In genomic region chr15:81049835-81050234, GRCh38 we compare ENCODE assay signal across 26 cellular contexts.
DNase-seq lines count a peak whose midpoint lies in the region; ATAC-seq and TF ChIP-seq lines count a peak whose summit lies in the region.
"Had no signal": no experiment of that assay in that cellular context is flagged by ENCODE, and none has a peak within 500 bp of the region (broad histone marks: within the 10 kb centered on the region; RNA-seq: fewer than 3 reads in every experiment).

No MANE protein-coding gene starts in this region.

- ATAC-seq in HG02970 (IDR thresholded peaks at IDR 0.05; ENCODE audit: low FRiP score, unreplicated experiment) (no peak), HG03342 (IDR thresholded peaks at IDR 0.05; ENCODE audit: unreplicated experiment) (no peak)
- ATAC-seq: heart right ventricle; left ventricle myocardium superior; psoas muscle; stimulated activated effector memory CD8-positive, alpha-beta T cell treated with anti-CD3 and anti-CD28 coated beads, Interleukin-12 subunit alpha, Interleukin-12 subunit beta, amount 100 ng/mL, for 72 hours had no signal

- POLR2A ChIA-PET in RWPE1 (lab: Yijun Ruan, JAX; ENCODE audit: low non-redundant PET) = no interaction called here

- TF ChIP-seq CTCF in RWPE1 (conservative IDR thresholded peaks at IDR 0.05; ENCODE audit: low read depth) = no peak

- peak in 11 of 14 donors; percentile 7 to 80 (median 40) for DNase-seq in C1 segment of cervical spinal cord (lab: John Stamatoyannopoulos, UW)
- DNase-seq in NCI-H146 (lab: John Stamatoyannopoulos, UW) = peak; percentile 77
- peak; percentile 85 for DNase-seq in cerebellar cortex (ENCODE audit: low spot score)
- peak; percentile 83 for DNase-seq in medulla oblongata (ENCODE audit: extremely low spot score)
- no peak for DNase-seq in RWPE1 (ENCODE audit: low spot score)
- DNase-seq in activated T-cell treated with anti-CD3 and anti-CD28 coated beads, Interleukin-2, amount 50 U/mL, for 48 hours = no peak
- DNase-seq: activated CD4-positive, alpha-beta memory T cell treated with anti-CD3 and anti-CD28 coated beads for 36 hours; activated CD4-positive, CD25-positive, alpha-beta regulatory T cell; CD4-positive, CD25-positive, alpha-beta regulatory T cell; cortex of kidney; HCEC 1CT; heart right ventricle; Kasumi-1; left ventricle myocardium superior; NCI-H1048; NCI-H2107; psoas muscle; small intestine; stimulated activated CD4-positive, alpha-beta T cell treated with anti-CD3 and anti-CD28 coated beads, Interleukin-2, amount 100 ng/mL, for 24 hours; T1000 had no signal

- CTCF ChIA-PET in RWPE1 (lab: Yijun Ruan, JAX) = no interaction called here

- no peak overlapping the region for H3K27ac ChIP-seq in RWPE1
- H3K27ac ChIP-seq: breast epithelium, heart right ventricle, neural progenitor cell, psoas muscle, thoracic aorta had no signal

Comparison
In these comparisons a context has a peak if more than half of its experiments do, and no peak if none do; other contexts are left out.
1. DNase-seq: peak in C1 segment of cervical spinal cord (11 of 14), NCI-H146 (single experiment), cerebellar cortex (single experiment) and medulla oblongata (single experiment); none in RWPE1 (single experiment) and activated T-cell treated with anti-CD3 and anti-CD28 coated beads, Interleukin-2, amount 50 U/mL, for 48 hours (0 of 2).